Comparison of ENCODE assay signal across 18 cellular contexts in genomic region chr2:120319135-120319534, GRCh38. TPM values are rescaled to one million over a fixed set of nuclear protein-coding genes. Genes with fewer than 3 reads are reported as not detected.
A peak's percentile ranks its signal among the peaks of the same experiment; 100 is the strongest.
DNase-seq lines count a peak whose midpoint lies in the region; ATAC-seq and TF ChIP-seq lines count a peak whose summit lies in the region.
"Had no signal": no experiment of that assay in that cellular context is flagged by ENCODE, and none has a peak within 500 bp of the region (broad histone marks: within the 10 kb centered on the region; RNA-seq: fewer than 3 reads in every experiment).

No MANE protein-coding gene starts in this region.

- POLR2A ChIA-PET in RWPE1 (lab: Yijun Ruan, JAX; ENCODE audit: low non-redundant PET) = no interaction called here

- peaks cover 37% of the 10 kb centered on the region for H3K4me1 Mint-ChIP-seq in nephron

- no peaks in the 10 kb centered on the region for H3K36me3 Mint-ChIP-seq in nephron (ENCODE audit: low read depth)
- H3K36me3 Mint-ChIP-seq: CD4-positive, CD25-positive, alpha-beta regulatory T cell had no signal

- H3K36me3 ChIP-seq in breast epithelium = no peaks in the 10 kb centered on the region
- no peaks in the 10 kb centered on the region for H3K36me3 ChIP-seq in uterus

- ATAC-seq in HG02571 (IDR thresholded peaks at IDR 0.05; ENCODE audit: unreplicated experiment) = no peak
- no peak for ATAC-seq in HG02623 (IDR thresholded peaks at IDR 0.05; ENCODE audit: unreplicated experiment)

- intact Hi-C loops in breast epithelium (cut with DNase I; ENCODE audit: low total_unique reads) (no loop called here), uterus (cut with DNase I; ENCODE audit: low total_unique reads) (loop anchor here (10.0 kb wide), 1 partner anchor 94 kb away; the partner anchor contains the start of gene TMEM185B)

- no peak overlapping the region for H3K27ac ChIP-seq in RWPE1
- peak overlapping the region; percentile 77 to 87 for H3K27ac ChIP-seq in breast epithelium
- peak overlapping the region; percentile 15 to 40 for H3K27ac ChIP-seq in uterus

- H3K9me3 Mint-ChIP-seq in nephron = no peaks in the 10 kb centered on the region

- CTCF ChIA-PET in RWPE1 (lab: Yijun Ruan, JAX) = interaction anchor here (0.5 kb wide), 1 partner anchor 40 kb away, joined by 3 read pairs; no protein-coding TSS in a partner anchor

- DNase-seq in RWPE1 (ENCODE audit: low spot score) (peak; percentile 44), breast epithelium (ENCODE audit: low spot score in 2 of 2) (no peak), uterus (no peak), NCI-H187 (lab: John Stamatoyannopoulos, UW) (no peak)
- DNase-seq: CD4-positive, CD25-positive, alpha-beta regulatory T cell; EL; GF-D8; Karpas-422; NCI-H1417 treated with DMSO at 0.1 percent for 48 hours; NCI-H187 treated with DMSO at 0.1 percent for 48 hours; NCI-H2107; NCI-H2227 treated with DMSO at 0.1 percent for 48 hours; NCI-H510A treated with DMSO at 0.1 percent for 48 hours; NCI-H748 treated with DMSO at 0.1 percent for 48 hours had no signal

- no peaks in the 10 kb centered on the region for H3K9me3 ChIP-seq in breast epithelium
- no peaks in the 10 kb centered on the region for H3K9me3 ChIP-seq in uterus

- H3K4me3 ChIP-seq in breast epithelium (peak overlapping the region in 1 of 3 donors; percentile 25), uterus (no peak overlapping the region)

- H3K4me1 ChIP-seq in breast epithelium (peaks cover 12 to 23% of the 10 kb centered on the region in 2 donors), uterus (no peaks in the 10 kb centered on the region)

- H3K27me3 ChIP-seq in breast epithelium (peaks cover 0 to 3% of the 10 kb centered on the region in 2 donors), uterus (no peaks in the 10 kb centered on the region)

- H3K27ac Mint-ChIP-seq in nephron = peak overlapping the region in 2 of 3 experiments; percentile 68 to 71
- H3K27ac Mint-ChIP-seq: CD4-positive, CD25-positive, alpha-beta regulatory T cell had no signal

- TF ChIP-seq POLR2A in breast epithelium (IDR thresholded peaks at IDR 0.05) = no peak
- no peak for TF ChIP-seq POLR2A in uterus (IDR thresholded peaks at IDR 0.05)

- TF ChIP-seq CTCF in RWPE1 (conservative IDR thresholded peaks at IDR 0.05; ENCODE audit: low read depth) (no peak), breast epithelium (IDR thresholded peaks at IDR 0.05) (no peak), nephron (IDR thresholded peaks at IDR 0.05; ENCODE audit: unreplicated experiment in 3 of 3) (no peak), uterus (IDR thresholded peaks at IDR 0.05) (no peak)

- H3K4me3 Mint-ChIP-seq in nephron = peak overlapping the region in 2 of 3 experiments; percentile 40 to 41
- H3K4me3 Mint-ChIP-seq: CD4-positive, CD25-positive, alpha-beta regulatory T cell had no signal

- H3K27me3 Mint-ChIP-seq in nephron (ENCODE audit: low read depth) = peaks cover 45% of the 10 kb centered on the region

RNA-seq across cellular contexts. Expression of gene INHBB, which starts 26.8 kb away (rescaled TPM):
- total RNA-seq in breast epithelium = 10 to 100 TPM; 35.0 to 60.6 (median 42.3) TPM
- total RNA-seq in uterus = 10 to 100 TPM in 1 of 4 donors, 1 to 10 TPM in 2, under 1 TPM in 1; 0.35 to 18.1 (median 4.2) TPM
- total RNA-seq: CD4-positive, CD25-positive, alpha-beta regulatory T cell; SK-MEL-5 had no signal
